In the genomic region with DNA sequence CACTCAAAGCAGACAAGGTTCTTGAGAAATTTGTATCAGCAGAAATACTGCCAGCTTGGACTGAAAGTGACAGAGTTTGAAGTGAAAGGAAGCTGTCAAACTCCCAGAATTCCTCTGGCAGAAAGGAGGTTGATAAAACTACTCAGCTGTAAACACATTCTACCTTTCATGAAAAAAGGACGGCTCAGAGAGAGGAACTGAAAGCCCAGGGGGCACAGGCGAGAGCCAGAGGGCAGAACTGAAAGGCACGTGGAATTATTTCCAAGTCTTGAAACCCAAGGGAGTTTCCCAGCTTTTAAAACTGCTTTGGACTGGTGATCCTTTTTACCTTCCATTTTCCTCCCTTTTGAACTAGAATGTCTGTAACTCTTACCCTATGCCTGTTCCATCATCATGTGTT, we compare ENCODE assay signal across 1 cellular context.
A peak's percentile ranks its signal among the peaks of the same experiment; 100 is the strongest.
TF ChIP-seq lines count a peak whose summit lies in the region.

No MANE protein-coding gene starts in this region.

TF ChIP-seq in GM12878, 131 proteins besides CTCF, POLR2A, EP300 and RAD21 (continued from another document and continues in another):
- TF ChIP-seq ZNF687 (IDR thresholded peaks at IDR 0.05) = peak; percentile 62; the same call in 1 of the 2 replicates
- TF ChIP-seq NRF1 (conservative IDR thresholded peaks at IDR 0.05; ENCODE audit: low read depth, low read length) = no peak
- TF ChIP-seq SIX5 (IDR thresholded peaks at IDR 0.05; ENCODE audit: low read depth, low read length, severe bottlenecking) = no peak
- TF ChIP-seq CBFB (IDR thresholded peaks at IDR 0.05; ENCODE audit: low read depth) = no peak
- TF ChIP-seq, protein P1, sequence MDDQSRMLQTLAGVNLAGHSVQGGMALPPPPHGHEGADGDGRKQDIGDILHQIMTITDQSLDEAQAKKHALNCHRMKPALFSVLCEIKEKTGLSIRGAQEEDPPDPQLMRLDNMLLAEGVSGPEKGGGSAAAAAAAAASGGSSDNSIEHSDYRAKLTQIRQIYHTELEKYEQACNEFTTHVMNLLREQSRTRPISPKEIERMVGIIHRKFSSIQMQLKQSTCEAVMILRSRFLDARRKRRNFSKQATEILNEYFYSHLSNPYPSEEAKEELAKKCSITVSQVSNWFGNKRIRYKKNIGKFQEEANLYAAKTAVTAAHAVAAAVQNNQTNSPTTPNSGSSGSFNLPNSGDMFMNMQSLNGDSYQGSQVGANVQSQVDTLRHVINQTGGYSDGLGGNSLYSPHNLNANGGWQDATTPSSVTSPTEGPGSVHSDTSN (IDR thresholded peaks at IDR 0.05; ENCODE audit: insufficient replicate concordance, low read depth, low read length) = no peak
- TF ChIP-seq ELK1 (IDR thresholded peaks at IDR 0.05; ENCODE audit: low read depth, low read length) = no peak
- TF ChIP-seq, protein P2, sequence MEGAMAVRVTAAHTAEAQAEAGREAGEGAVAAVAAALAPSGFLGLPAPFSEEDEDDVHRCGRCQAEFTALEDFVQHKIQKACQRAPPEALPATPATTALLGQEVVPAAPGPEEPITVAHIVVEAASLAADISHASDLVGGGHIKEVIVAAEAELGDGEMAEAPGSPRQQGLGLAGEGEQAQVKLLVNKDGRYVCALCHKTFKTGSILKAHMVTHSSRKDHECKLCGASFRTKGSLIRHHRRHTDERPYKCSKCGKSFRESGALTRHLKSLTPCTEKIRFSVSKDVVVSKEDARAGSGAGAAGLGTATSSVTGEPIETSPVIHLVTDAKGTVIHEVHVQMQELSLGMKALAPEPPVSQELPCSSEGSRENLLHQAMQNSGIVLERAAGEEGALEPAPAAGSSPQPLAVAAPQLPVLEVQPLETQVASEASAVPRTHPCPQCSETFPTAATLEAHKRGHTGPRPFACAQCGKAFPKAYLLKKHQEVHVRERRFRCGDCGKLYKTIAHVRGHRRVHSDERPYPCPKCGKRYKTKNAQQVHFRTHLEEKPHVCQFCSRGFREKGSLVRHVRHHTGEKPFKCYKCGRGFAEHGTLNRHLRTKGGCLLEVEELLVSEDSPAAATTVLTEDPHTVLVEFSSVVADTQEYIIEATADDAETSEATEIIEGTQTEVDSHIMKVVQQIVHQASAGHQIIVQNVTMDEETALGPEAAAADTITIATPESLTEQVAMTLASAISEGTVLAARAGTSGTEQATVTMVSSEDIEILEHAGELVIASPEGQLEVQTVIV (IDR thresholded peaks at IDR 0.05; ENCODE audit: borderline replicate concordance, partially characterized antibody) = no peak
- TF ChIP-seq IRF4 (IDR thresholded peaks at IDR 0.05; ENCODE audit: low read depth, low read length) = peak; percentile 81
- no peak for TF ChIP-seq NR2C1 (IDR thresholded peaks at IDR 0.05)
- no peak for TF ChIP-seq FOXM1 (IDR thresholded peaks at IDR 0.05; ENCODE audit: low read depth, low read length)
- no peak for TF ChIP-seq ZNF274 (IDR thresholded peaks at IDR 0.05; ENCODE audit: insufficient read depth, insufficient read length)
- TF ChIP-seq NFIC (IDR thresholded peaks at IDR 0.05; ENCODE audit: low read depth, low read length) = peak; percentile 58; the same call in 1 of the 2 replicates
- peak; percentile 43; the same call in 1 of the 2 replicates for TF ChIP-seq TCF3 (IDR thresholded peaks at IDR 0.05; ENCODE audit: borderline replicate concordance, insufficient read depth, low read depth, low read length)
- no peak for TF ChIP-seq SRF (IDR thresholded peaks at IDR 0.05; ENCODE audit: low read depth in 2 of 2, low read length in 2 of 2)
- no peak for TF ChIP-seq RFX5 (IDR thresholded peaks at IDR 0.05; ENCODE audit: low read depth, low read length)
- no peak for TF ChIP-seq POLR2AphosphoS2 (IDR thresholded peaks at IDR 0.05; ENCODE audit: low read depth, low read length)
- TF ChIP-seq BACH1 (IDR thresholded peaks at IDR 0.05; ENCODE audit: borderline replicate concordance) = peak; percentile 49; the same call in 1 of the 2 replicates
- TF ChIP-seq WRNIP1 (IDR thresholded peaks at IDR 0.05; ENCODE audit: borderline replicate concordance, low read depth, low read length) = no peak
- no peak for TF ChIP-seq ZBTB4 (CRISPR knock-in tag; IDR thresholded peaks at IDR 0.05)
- TF ChIP-seq, protein P3, sequence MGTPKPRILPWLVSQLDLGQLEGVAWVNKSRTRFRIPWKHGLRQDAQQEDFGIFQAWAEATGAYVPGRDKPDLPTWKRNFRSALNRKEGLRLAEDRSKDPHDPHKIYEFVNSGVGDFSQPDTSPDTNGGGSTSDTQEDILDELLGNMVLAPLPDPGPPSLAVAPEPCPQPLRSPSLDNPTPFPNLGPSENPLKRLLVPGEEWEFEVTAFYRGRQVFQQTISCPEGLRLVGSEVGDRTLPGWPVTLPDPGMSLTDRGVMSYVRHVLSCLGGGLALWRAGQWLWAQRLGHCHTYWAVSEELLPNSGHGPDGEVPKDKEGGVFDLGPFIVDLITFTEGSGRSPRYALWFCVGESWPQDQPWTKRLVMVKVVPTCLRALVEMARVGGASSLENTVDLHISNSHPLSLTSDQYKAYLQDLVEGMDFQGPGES (IDR thresholded peaks at IDR 0.05) = no peak
- TF ChIP-seq ESRRA (IDR thresholded peaks at IDR 0.05; ENCODE audit: low read length) = no peak
- no peak for TF ChIP-seq CBX3 (IDR thresholded peaks at IDR 0.05; ENCODE audit: borderline replicate concordance, low read depth)
- TF ChIP-seq, protein P4, sequence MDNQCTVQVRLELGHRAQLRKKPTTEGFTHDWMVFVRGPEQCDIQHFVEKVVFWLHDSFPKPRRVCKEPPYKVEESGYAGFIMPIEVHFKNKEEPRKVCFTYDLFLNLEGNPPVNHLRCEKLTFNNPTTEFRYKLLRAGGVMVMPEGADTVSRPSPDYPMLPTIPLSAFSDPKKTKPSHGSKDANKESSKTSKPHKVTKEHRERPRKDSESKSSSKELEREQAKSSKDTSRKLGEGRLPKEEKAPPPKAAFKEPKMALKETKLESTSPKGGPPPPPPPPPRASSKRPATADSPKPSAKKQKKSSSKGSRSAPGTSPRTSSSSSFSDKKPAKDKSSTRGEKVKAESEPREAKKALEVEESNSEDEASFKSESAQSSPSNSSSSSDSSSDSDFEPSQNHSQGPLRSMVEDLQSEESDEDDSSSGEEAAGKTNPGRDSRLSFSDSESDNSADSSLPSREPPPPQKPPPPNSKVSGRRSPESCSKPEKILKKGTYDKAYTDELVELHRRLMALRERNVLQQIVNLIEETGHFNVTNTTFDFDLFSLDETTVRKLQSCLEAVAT (IDR thresholded peaks at IDR 0.05) = no peak
- no peak for TF ChIP-seq EGR1 (IDR thresholded peaks at IDR 0.05; ENCODE audit: borderline replicate concordance in 1 of 2, low read depth in 2 of 2, low read length in 2 of 2)
- TF ChIP-seq ETV6 (conservative IDR thresholded peaks at IDR 0.05 in 1 of 2, IDR thresholded peaks at IDR 0.05 in 1 of 2; ENCODE audit: borderline replicate concordance in 1 of 2, low read depth in 1 of 2) = no peak
- TF ChIP-seq PML (IDR thresholded peaks at IDR 0.05; ENCODE audit: low read length) = no peak
- TF ChIP-seq ZNF24 (IDR thresholded peaks at IDR 0.05) = no peak
- peak; percentile 88 for TF ChIP-seq RELA (IDR thresholded peaks at IDR 0.05; ENCODE audit: borderline replicate concordance, partially characterized antibody)
- TF ChIP-seq RBBP5 (conservative IDR thresholded peaks at IDR 0.05) = no peak
- TF ChIP-seq GABPA (IDR thresholded peaks at IDR 0.05; ENCODE audit: low read depth) = no peak
- TF ChIP-seq HDGF (IDR thresholded peaks at IDR 0.05) = no peak
- TF ChIP-seq EED (IDR thresholded peaks at IDR 0.05; ENCODE audit: low read depth) = peak; percentile 94
- TF ChIP-seq BMI1 (IDR thresholded peaks at IDR 0.05; ENCODE audit: borderline replicate concordance) = peak; percentile 28; the same call in 1 of the 2 replicates
- TF ChIP-seq SMAD5 (IDR thresholded peaks at IDR 0.05; ENCODE audit: low read depth) = no peak
- TF ChIP-seq CEBPZ (IDR thresholded peaks at IDR 0.05; ENCODE audit: low read depth, low read length) = no peak
- no peak for TF ChIP-seq TARDBP (IDR thresholded peaks at IDR 0.05; ENCODE audit: borderline replicate concordance)
- no peak for TF ChIP-seq SUZ12 (IDR thresholded peaks at IDR 0.05; ENCODE audit: unreplicated experiment)
- no peak for TF ChIP-seq CREB1 (IDR thresholded peaks at IDR 0.05; ENCODE audit: low read depth)
- peak; percentile 17; the same call in 1 of the 2 replicates for TF ChIP-seq CREM (IDR thresholded peaks at IDR 0.05; ENCODE audit: low read depth)
- TF ChIP-seq SUPT20H (IDR thresholded peaks at IDR 0.05; ENCODE audit: borderline replicate concordance, control insufficient read depth, low read depth, low read length) = no peak
